In genomic region chr10:60848126-60848525, GRCh38 we compare ENCODE assay signal across 1 cellular context.
TF ChIP-seq lines count a peak whose summit lies in the region.

No MANE protein-coding gene starts in this region.

TF ChIP-seq in HepG2, 621 proteins besides CTCF, POLR2A, EP300 and RAD21 (continued from another document):
- TF ChIP-seq ZBTB26 (CRISPR knock-in tag; IDR thresholded peaks at IDR 0.05; ENCODE audit: borderline replicate concordance) (no peak), FOXK1 (CRISPR knock-in tag; IDR thresholded peaks at IDR 0.05; ENCODE audit: borderline replicate concordance, low read depth) (no peak), ZNF280B (CRISPR knock-in tag; IDR thresholded peaks at IDR 0.05; ENCODE audit: borderline replicate concordance) (no peak), ELF3 (CRISPR knock-in tag; IDR thresholded peaks at IDR 0.05) (no peak), KLF9 (CRISPR knock-in tag; IDR thresholded peaks at IDR 0.05; ENCODE audit: low read depth) (no peak)
